ENCODE assay signal across 10 cellular contexts in genomic region chr1:20496241-20496661, GRCh38. TPM values are rescaled to one million over a fixed set of nuclear protein-coding genes. Genes with fewer than 3 reads are reported as not detected.
DNase-seq lines count a peak whose midpoint lies in the region; FAIRE-seq and TF ChIP-seq lines count a peak whose summit lies in the region.
"Had no signal": no experiment of that assay in that cellular context is flagged by ENCODE, and none has a peak within 500 bp of the region (broad histone marks: within the 10 kb centered on the region; RNA-seq: fewer than 3 reads in every experiment).

No MANE protein-coding gene starts in this region.

- no peak overlapping the region for H4K8ac ChIP-seq in H1 (ENCODE audit: extremely low read depth, insufficient read depth, low read length)

- TF ChIP-seq RAD21 in H1 (IDR thresholded peaks at IDR 0.05 in 1 of 2, conservative IDR thresholded peaks at IDR 0.05 in 1 of 2; ENCODE audit: low read depth in 2 of 2, low read length in 2 of 2), result no peak

- no peak overlapping the region for H3K9ac ChIP-seq in H1 (replicated peaks in 1 of 4; ENCODE audit: extremely low read depth in 1 of 4, low read depth in 3 of 4, low read length in 3 of 4)
- no peak overlapping the region for H3K9ac ChIP-seq in smooth muscle cell (ENCODE audit: low read depth)

- no peak overlapping the region for H3K4ac ChIP-seq in H1 (replicated peaks; ENCODE audit: insufficient read length, low read depth, low read length)

- H3K9me3 ChIP-seq in H1 (ENCODE audit: insufficient read depth in 2 of 2, low read depth in 1 of 2, low read length in 1 of 2) (no peaks in the 10 kb centered on the region; a peak in 1 of 4 replicates), smooth muscle cell (replicated peaks; ENCODE audit: low read depth) (no peaks in the 10 kb centered on the region)

- 0 out of 2 replicates have a peak overlapping the region, but pooled peaks have one; percentile 58 for H2AK5ac ChIP-seq in H1 (ENCODE audit: low read depth, low read length)

- H2AFZ ChIP-seq in H1 (ENCODE audit: low read length) (no peak overlapping the region), smooth muscle cell (ENCODE audit: low read depth) (no peak overlapping the region)

- no peak overlapping the region for H2BK120ac ChIP-seq in H1 (replicated peaks; ENCODE audit: low read depth, low read length)

- H4K5ac ChIP-seq in H1 (ENCODE audit: insufficient read length, low read depth, low read length), result no peak overlapping the region

- no peak overlapping the region for H4K91ac ChIP-seq in H1 (replicated peaks; ENCODE audit: insufficient read length, low read length)

- no peak overlapping the region for H2BK12ac ChIP-seq in H1 (ENCODE audit: low read depth, low read length)

- POLR2A ChIA-PET in H1 (lab: Charles Lee; ENCODE audit: partially characterized antibody), result interaction anchor here (1.1 kb wide), 1 partner anchor 29 kb away, joined by 3 read pairs; no protein-coding TSS in a partner anchor

- TF ChIP-seq POLR2A in H1 (IDR thresholded peaks at IDR 0.05; ENCODE audit: control extremely low read depth in 1 of 2, low read depth in 2 of 2, low read length in 2 of 2), result no peak

- H3K27me3 ChIP-seq in H1 (replicated peaks in 1 of 4; ENCODE audit: control insufficient read depth in 3 of 4, extremely low read depth in 1 of 4, insufficient read depth in 3 of 4, low read length in 3 of 4) (no peaks in the 10 kb centered on the region; a peak in 2 of 7 replicates), smooth muscle cell (ENCODE audit: low read depth) (no peaks in the 10 kb centered on the region)

- no peak overlapping the region for H2BK15ac ChIP-seq in H1 (ENCODE audit: low read length)

- no peak overlapping the region for H3K14ac ChIP-seq in H1 (ENCODE audit: insufficient read length)

- FAIRE-seq in H1 (lab: Jason Lieb, UNC), result no peak

- no peak overlapping the region for H3K18ac ChIP-seq in H1 (ENCODE audit: extremely low read depth, low read length)

- H3F3A ChIP-seq in smooth muscle cell (ENCODE audit: low read depth), result no peaks in the 10 kb centered on the region

- H3K79me2 ChIP-seq in H1 (ENCODE audit: control insufficient read depth in 1 of 2, insufficient read depth in 2 of 2, low read length in 2 of 2) (no peaks in the 10 kb centered on the region), smooth muscle cell (ENCODE audit: low read depth) (no peaks in the 10 kb centered on the region)

- H3K4me1 ChIP-seq in H1 (replicated peaks in 1 of 4; ENCODE audit: control insufficient read depth in 3 of 4, insufficient read depth in 4 of 4, low read length in 3 of 4) (peaks cover 0 to 11% (median 0%) of the 10 kb centered on the region in 4 experiments; a peak in 3 of 7 replicates), smooth muscle cell (ENCODE audit: low read depth) (no peaks in the 10 kb centered on the region)

- 0 out of 2 replicates have a peak overlapping the region, but pooled peaks have one; percentile 44 for H2BK5ac ChIP-seq in H1 (ENCODE audit: low read depth, low read length)

- no peak overlapping the region for H3K56ac ChIP-seq in H1 (replicated peaks; ENCODE audit: insufficient read length, low read depth, low read length)

- no peak overlapping the region for H3K4me3 ChIP-seq in H1 (ENCODE audit: extremely low read depth in 1 of 4, insufficient read depth in 2 of 4, low read depth in 3 of 4, low read length in 4 of 4)
- no peak overlapping the region for H3K4me3 ChIP-seq in smooth muscle cell

- H3K27ac ChIP-seq in H1 (ENCODE audit: low read depth, low read length) (no peak overlapping the region), smooth muscle cell (ENCODE audit: low read depth) (peak overlapping the region; percentile 87)

- H3K4me2 ChIP-seq in H1 (ENCODE audit: insufficient read depth in 1 of 2, low read depth in 2 of 2, low read length in 2 of 2), result no peak overlapping the region
- H3K4me2 ChIP-seq in smooth muscle cell, result peak overlapping the region; percentile 19

- no peaks in the 10 kb centered on the region; the same call in 1 of the 2 replicates for H3K23me2 ChIP-seq in H1 (ENCODE audit: low read depth, low read length)

- WGBS in H1 (ENCODE audit: extremely low coverage in 1 of 2, insufficient coverage in 1 of 2, insufficient read length in 1 of 2, insufficient replicate concordance in 2 of 2, low coverage in 1 of 2, low lambda C conversion rate in 2 of 2, missing lambda C conversion rate in 1 of 2), 2 experiments, result 88% methylated on average over 8 of the region's 8 CpGs; no CpG with 5 or more reads in 1 of the 2 experiments
- WGBS in smooth muscle cell (ENCODE audit: low lambda C conversion rate), result 44% methylated on average over 8 of the region's 8 CpGs

- no peaks in the 10 kb centered on the region for H3K79me1 ChIP-seq in H1 (ENCODE audit: low read depth, low read length)

- no peak overlapping the region for H2BK20ac ChIP-seq in H1 (ENCODE audit: low read length)

- TF ChIP-seq CTCF in H1 (IDR thresholded peaks at IDR 0.05; ENCODE audit: control extremely low read depth in 1 of 3, insufficient read depth in 1 of 3, low read depth in 1 of 3, low read length in 3 of 3) (no peak), smooth muscle cell (IDR thresholded peaks at IDR 0.05; ENCODE audit: borderline replicate concordance, insufficient read depth, poor library complexity, severe bottlenecking) (no peak)

- H3K23ac ChIP-seq in H1 (ENCODE audit: insufficient read length), result no peak overlapping the region

- peak; percentile 62 for DNase-seq in activated CD4-positive, alpha-beta T cell treated with anti-CD3 and anti-CD28 coated beads for 48 hours
- no peak for DNase-seq in activated CD4-positive, alpha-beta T cell treated with anti-CD3 and anti-CD28 coated beads, Interleukin-2, amount 50 U/mL, for 1 hour
- DNase-seq in RKO (ENCODE audit: low spot score) (peak; percentile 37), H1 (ENCODE audit: low read depth in 1 of 2, low spot score in 2 of 2) (no peak), smooth muscle cell (lab: John Stamatoyannopoulos, UW; ENCODE audit: unreplicated experiment) (no peak), NCI-H1105 treated with DMSO at 0.1 percent for 48 hours (lab: John Stamatoyannopoulos, UW) (no peak), COR-L47 (lab: John Stamatoyannopoulos, UW) (no peak), NCI-H1048 (lab: John Stamatoyannopoulos, UW) (no peak)
- DNase-seq: ACHN, head of caudate nucleus had no signal

- H3K36me3 ChIP-seq in H1 (ENCODE audit: control insufficient read depth in 2 of 4, insufficient read depth in 4 of 4, low read length in 3 of 4) (peaks cover 3 to 19% (median 13%) of the 10 kb centered on the region in 4 experiments; a peak in 7 of 8 replicates), smooth muscle cell (ENCODE audit: low read depth) (no peaks in the 10 kb centered on the region)

- TF ChIP-seq EP300 in H1 (IDR thresholded peaks at IDR 0.05; ENCODE audit: borderline replicate concordance in 1 of 2, low read depth in 2 of 2, low read length in 2 of 2), result no peak

- peaks cover 0 to 4% of the 10 kb centered on the region in 2 experiments for H4K20me1 ChIP-seq in H1 (replicated peaks in 1 of 2; ENCODE audit: control insufficient read depth in 1 of 2, insufficient read depth in 2 of 2, low read length in 2 of 2)
- H4K20me1 ChIP-seq in smooth muscle cell (ENCODE audit: low read depth), result peaks cover 7% of the 10 kb centered on the region

- CTCF ChIA-PET in H1 (lab: Charles Lee; ENCODE audit: partially characterized antibody), result interaction anchor here (3.2 to 6.9 kb wide), 2 partner anchors 116 to 122 kb away, joined by 10 to 44 read pairs; no protein-coding TSS in a partner anchor

TF ChIP-seq in H1, 55 proteins besides CTCF, POLR2A, EP300 and RAD21 (continues in another document):
- TF ChIP-seq TCF12 (IDR thresholded peaks at IDR 0.05; ENCODE audit: low read depth, low read length), result no peak
- no peak for TF ChIP-seq RBBP5 (IDR thresholded peaks at IDR 0.05; ENCODE audit: borderline replicate concordance, low read depth, low read length)
- no peak for TF ChIP-seq CBX5 (IDR thresholded peaks at IDR 0.05; ENCODE audit: low read depth, low read length)
- TF ChIP-seq CEBPB (IDR thresholded peaks at IDR 0.05; ENCODE audit: low read depth, low read length), result no peak
- no peak for TF ChIP-seq POLR2AphosphoS5 (IDR thresholded peaks at IDR 0.05; ENCODE audit: low read depth, low read length)

RNA-seq across cellular contexts. Expression of gene CAMK2N1, which starts 10.2 kb away (rescaled TPM):
- total RNA-seq in H1 (2021; fragmentation: NEBNext Ultra II Directional; extraction: Animal tissue kit (Norgen Biotek cat#: 25700)), result 5.6 and 7.4 TPM in 2 replicates
- 1.8 and 2.3 TPM in 2 replicates for polyA plus RNA-seq in H1 (2011; rRNA removed)
- 2.2 TPM for polyA plus RNA-seq in H1 (2011; cell fraction: cytosol; rRNA removed)
- polyA plus RNA-seq in H1 (2011; cell fraction: nucleus; rRNA removed), result 2.4 TPM
- 4.4 to 6.6 TPM (median 4.5 TPM) in 4 replicates for polyA plus RNA-seq in H1 (2012, experiment 1 of 2)
- 3.6 TPM for polyA plus RNA-seq in H1 (2012, experiment 2 of 2)
- 8.6 TPM for polyA plus RNA-seq in H1 (2013, experiment 1 of 2)
- 8.6 TPM for polyA plus RNA-seq in H1 (2013, experiment 2 of 2)
- 0.34 and 0.41 TPM in 2 replicates for polyA minus RNA-seq in H1 (2011; rRNA and poly(A)+ RNA removed)
- 2.3 TPM for polyA minus RNA-seq in H1 (2011; cell fraction: cytosol; rRNA and poly(A)+ RNA removed)
- polyA minus RNA-seq in H1 (2011; cell fraction: nucleus; rRNA and poly(A)+ RNA removed), result 1.4 TPM
- total RNA-seq in smooth muscle cell, result 13.2 and 15.9 TPM in 2 replicates
- 11.0 TPM in 2 replicates for polyA plus RNA-seq in smooth muscle cell

RNA-seq across cellular contexts. Expression of gene MUL1, which starts 11.7 kb away (rescaled TPM):
- total RNA-seq in H1 (2021; fragmentation: NEBNext Ultra II Directional; extraction: Animal tissue kit (Norgen Biotek cat#: 25700)), result 16.4 and 16.9 TPM in 2 replicates
- 20.5 and 20.8 TPM in 2 replicates for polyA plus RNA-seq in H1 (2011; rRNA removed)
- 17.4 TPM for polyA plus RNA-seq in H1 (2011; cell fraction: cytosol; rRNA removed)
- polyA plus RNA-seq in H1 (2011; cell fraction: nucleus; rRNA removed), result 20.6 TPM
- polyA plus RNA-seq in H1 (2012, experiment 1 of 2), result 12.0 to 19.7 TPM (median 17.1 TPM) in 4 replicates
- 22.2 TPM for polyA plus RNA-seq in H1 (2012, experiment 2 of 2)
- 17.9 TPM for polyA plus RNA-seq in H1 (2013, experiment 1 of 2)
- polyA plus RNA-seq in H1 (2013, experiment 2 of 2), result 20.4 TPM
- polyA minus RNA-seq in H1 (2011; rRNA and poly(A)+ RNA removed), result 21.6 and 22.8 TPM in 2 replicates
- 10.4 TPM for polyA minus RNA-seq in H1 (2011; cell fraction: cytosol; rRNA and poly(A)+ RNA removed)
- 13.4 TPM for polyA minus RNA-seq in H1 (2011; cell fraction: nucleus; rRNA and poly(A)+ RNA removed)
- total RNA-seq in smooth muscle cell, result 30.6 and 38.7 TPM in 2 replicates
- polyA plus RNA-seq in smooth muscle cell, result 38.4 and 42.4 TPM in 2 replicates

RNA-seq across cellular contexts. Expression of gene FAM43B, which starts 56.1 kb away (rescaled TPM):
- 1.9 and 2.2 TPM in 2 replicates for total RNA-seq in H1 (2021; fragmentation: NEBNext Ultra II Directional; extraction: Animal tissue kit (Norgen Biotek cat#: 25700))
- polyA plus RNA-seq in H1 (2011; rRNA removed) (0.88 and 1.0 TPM in 2 replicates), smooth muscle cell (2.7 and 3.4 TPM in 2 replicates)
- 0.71 TPM for polyA plus RNA-seq in H1 (2011; cell fraction: cytosol; rRNA removed)
- polyA plus RNA-seq in H1 (2011; cell fraction: nucleus; rRNA removed), result 1.2 TPM
- polyA plus RNA-seq in H1 (2012, experiment 1 of 2), result 0.81 to 1.7 TPM (median 1.6 TPM) in 4 replicates
- polyA plus RNA-seq in H1 (2012, experiment 2 of 2), result 2.1 TPM
- polyA plus RNA-seq in H1 (2013, experiment 1 of 2), result 0.93 TPM
- 0.66 TPM for polyA plus RNA-seq in H1 (2013, experiment 2 of 2)
- 0.13 and 0.44 TPM in 2 replicates for polyA minus RNA-seq in H1 (2011; rRNA and poly(A)+ RNA removed)
- polyA minus RNA-seq in H1 (2011; cell fraction: cytosol; rRNA and poly(A)+ RNA removed), result 1.7 TPM
- 0.80 TPM for polyA minus RNA-seq in H1 (2011; cell fraction: nucleus; rRNA and poly(A)+ RNA removed)
- 0.90 and 1.2 TPM in 2 replicates for total RNA-seq in smooth muscle cell

Comparison
In these comparisons a context has a peak if more than half of its experiments do, and no peak if none do; other contexts are left out.
1. DNase-seq: peak in activated CD4-positive, alpha-beta T cell treated with anti-CD3 and anti-CD28 coated beads for 48 hours (single experiment) and RKO (single experiment); none in activated CD4-positive, alpha-beta T cell treated with anti-CD3 and anti-CD28 coated beads, Interleukin-2, amount 50 U/mL, for 1 hour (single experiment), H1 (0 of 2), smooth muscle cell (single experiment), NCI-H1105 treated with DMSO at 0.1 percent for 48 hours (single experiment), COR-L47 (single experiment) and NCI-H1048 (single experiment).